ENCODE assay signal across 8 cellular contexts in the genomic region with DNA sequence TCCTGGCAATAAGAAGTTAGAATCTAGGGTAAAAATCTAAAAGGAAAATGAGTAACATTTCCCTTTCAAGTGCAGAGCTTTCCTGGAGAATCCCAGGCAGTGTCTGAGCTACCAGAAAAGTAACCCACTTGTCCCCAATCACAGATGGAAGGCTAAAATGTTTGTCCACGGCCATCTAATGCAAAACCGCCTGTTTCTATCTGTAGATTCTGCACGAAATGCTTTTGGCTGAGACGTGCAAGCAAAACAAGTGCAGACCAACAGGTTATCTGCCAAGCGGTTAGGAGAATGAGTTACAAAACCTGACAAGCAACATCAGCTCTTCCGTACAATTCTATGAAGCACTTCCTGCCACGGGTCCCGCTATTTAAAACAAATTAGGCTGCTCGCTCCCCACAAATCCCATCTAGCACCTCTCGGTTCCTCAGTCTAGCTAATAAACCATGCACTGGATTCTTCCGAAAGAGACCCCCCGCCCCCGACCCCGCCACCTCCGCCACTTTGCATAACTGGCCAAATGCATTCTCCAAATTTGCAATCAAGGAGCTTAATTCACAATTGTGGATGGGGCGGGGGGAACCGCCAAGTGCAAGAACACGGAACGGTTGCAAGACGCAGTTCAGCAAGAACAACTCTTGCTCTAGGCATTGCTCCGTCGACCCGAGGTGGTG. TPM values are rescaled to one million over a fixed set of nuclear protein-coding genes. Genes with fewer than 3 reads are reported as not detected.
A peak's percentile ranks its signal among the peaks of the same experiment; 100 is the strongest.
DNase-seq lines count a peak whose midpoint lies in the region; ATAC-seq and TF ChIP-seq lines count a peak whose summit lies in the region.

No MANE protein-coding gene starts in this region.

- H3K27ac ChIP-seq in DOHH2 (ENCODE audit: low read depth, low read length) (peak overlapping the region; percentile 77), esophagus squamous epithelium (peak overlapping the region; percentile 91 to 99 (median 98)), neutrophil (peak overlapping the region; percentile 93)

- peaks cover 47% of the 10 kb centered on the region for H3K36me3 ChIP-seq in DOHH2 (ENCODE audit: control insufficient read depth, low read length)
- H3K36me3 ChIP-seq in esophagus squamous epithelium = no peaks in the 10 kb centered on the region
- peaks cover 9% of the 10 kb centered on the region for H3K36me3 ChIP-seq in neutrophil

- no peaks in the 10 kb centered on the region for H3K27me3 ChIP-seq in DOHH2 (ENCODE audit: control insufficient read depth, low read length)
- no peaks in the 10 kb centered on the region for H3K27me3 ChIP-seq in esophagus squamous epithelium
- H3K27me3 ChIP-seq in neutrophil = no peaks in the 10 kb centered on the region

- no peak for TF ChIP-seq POLR2A in esophagus squamous epithelium (IDR thresholded peaks at IDR 0.05)

- H3K4me3 ChIP-seq in DOHH2 (ENCODE audit: low read length) (peak overlapping the region; percentile 88), WI38 (ENCODE audit: low read depth, low read length) (peak overlapping the region; percentile 84), esophagus squamous epithelium (peak overlapping the region; percentile 64 to 99 (median 95)), neutrophil (ENCODE audit: low read depth in 1 of 2, low read length in 1 of 2) (peak overlapping the region; percentile 77 to 85)

- H3K4me1 ChIP-seq in DOHH2 (ENCODE audit: control insufficient read depth, low read length) (peaks cover 62% of the 10 kb centered on the region), esophagus squamous epithelium (peaks cover 3 to 60% (median 7%) of the 10 kb centered on the region in 3 donors), neutrophil (ENCODE audit: control insufficient read depth in 1 of 2, insufficient read depth in 1 of 2, low read depth in 1 of 2, low read length in 1 of 2) (peaks cover 47 to 55% of the 10 kb centered on the region in 2 experiments)

- WGBS in esophagus squamous epithelium, 2 donors = 1% methylated on average over 18 to 21 of the region's 23 CpGs

- H3K4me2 ChIP-seq in DOHH2 (ENCODE audit: low read length) = peak overlapping the region; percentile 87

- intact Hi-C loops in esophagus squamous epithelium (cut with DNase I) = loop anchor here (10.0 kb wide), 1 partner anchor 53 kb away; no protein-coding TSS in a partner anchor

- H3K79me2 ChIP-seq in DOHH2 (ENCODE audit: control insufficient read depth, low read length) = peaks cover 73% of the 10 kb centered on the region

- peak; percentile 24 for ATAC-seq in GM21381 (IDR thresholded peaks at IDR 0.05; ENCODE audit: unreplicated experiment)

- no peaks in the 10 kb centered on the region for H3K9me3 ChIP-seq in DOHH2 (ENCODE audit: control insufficient read depth, insufficient read depth, low read length)
- H3K9me3 ChIP-seq in esophagus squamous epithelium = no peaks in the 10 kb centered on the region
- no peaks in the 10 kb centered on the region for H3K9me3 ChIP-seq in neutrophil

- H3K9me2 ChIP-seq in DOHH2 (replicated peaks; ENCODE audit: control insufficient read depth, low read length) = no peaks in the 10 kb centered on the region

- DNase-seq in KG1 (lab: John Stamatoyannopoulos, UW) = peak; percentile 22
- no peak for DNase-seq in esophagus squamous epithelium (lab: John Stamatoyannopoulos, UW)
- DNase-seq in HT-29 (ENCODE audit: low spot score) = no peak
- no peak for DNase-seq in stimulated activated CD4-positive, alpha-beta T cell treated with anti-CD3 and anti-CD28 coated beads, Interleukin-2, amount 100 ng/mL, for 24 hours

- TF ChIP-seq CTCF in DOHH2 (IDR thresholded peaks at IDR 0.05; ENCODE audit: low read depth, low read length, poor library complexity, severe bottlenecking) (no peak), WI38 (IDR thresholded peaks at IDR 0.05; ENCODE audit: low read depth, low read length) (no peak), esophagus squamous epithelium (IDR thresholded peaks at IDR 0.05) (no peak), neutrophil (IDR thresholded peaks at IDR 0.05) (no peak)

- peaks cover 30% of the 10 kb centered on the region for H4K20me1 ChIP-seq in DOHH2 (ENCODE audit: control insufficient read depth, insufficient read depth, low read depth, low read length)

- no peaks in the 10 kb centered on the region; the same call in 1 of the 2 replicates for H3F3A ChIP-seq in DOHH2 (ENCODE audit: control insufficient read depth, insufficient read depth)

RNA-seq across cellular contexts. Expression of a gene that starts 1.4 kb away (rescaled TPM):
- total RNA-seq in esophagus squamous epithelium = 10 to 100 TPM; 12.4 to 50.0 (median 33.2) TPM
- total RNA-seq in HT-29 (2014; rRNA removed; shearing (Covaris generic)) = not detected in 2 replicates

Comparison
In these comparisons a context has a peak if more than half of its experiments do, and no peak if none do; other contexts are left out.
1. RNA of a gene that starts 1.4 kb away (total RNA-seq): 12.4 to 50.0 TPM in esophagus squamous epithelium; not detected in HT-29; every median in the first group is over 10 times any median in the second.
2. Peak in every context shown above with its lines, with median percentiles within 50 percentile points of each other: H3K27ac ChIP-seq and H3K4me3 ChIP-seq.